Comparison of ENCODE assay signal across 27 cellular contexts in genomic region chr5:179880848-179881590, GRCh38.
"Had no signal": no experiment of that assay in that cellular context is flagged by ENCODE, and none has a peak within 500 bp of the region (broad histone marks: within the 10 kb centered on the region; RNA-seq: fewer than 3 reads in every experiment).

No MANE protein-coding gene starts in this region.

- ATAC-seq: activated CD4-positive, CD25-positive, alpha-beta regulatory T cell treated with anti-CD3 and anti-CD28 coated beads, Interleukin-2, amount 50 U/mL, for 24 hours; body of pancreas; left cardiac atrium had no signal

- DNase-seq: activated CD4-positive, alpha-beta T cell treated with anti-CD3 and anti-CD28 coated beads for 48 hours; activated CD4-positive, alpha-beta T cell treated with anti-CD3 and anti-CD28 coated beads, Interleukin-2, amount 50 U/mL, for 48 hours; activated CD8-positive, alpha-beta memory T cell treated with anti-CD3 and anti-CD28 coated beads for 24 hours; activated effector memory CD4-positive, alpha-beta T cell treated with Interleukin-2 at 50 U/mL for 16 hours; activated naive CD4-positive, alpha-beta T cell treated with anti-CD3 and anti-CD28 coated beads for 36 hours; activated naive CD8-positive, alpha-beta T cell treated with anti-CD3 and anti-CD28 coated beads for 36 hours; adrenal gland; body of pancreas; esophagus squamous epithelium; foreskin melanocyte; left cardiac atrium; mammary epithelial cell; retina; sigmoid colon; small intestine; stimulated activated CD4-positive, alpha-beta T cell treated with anti-CD3 and anti-CD28 coated beads, Interleukin-1b, Interleukin-23, amount 100 ng/mL, for 48 hours; stimulated activated CD4-positive, alpha-beta T cell treated with anti-CD3 and anti-CD28 coated beads, Interleukin-4, amount 100 ng/mL, for 4 hours; stimulated activated CD8-positive, alpha-beta memory T cell treated with anti-CD3 and anti-CD28 coated beads, Interleukin-4, amount 100 ng/mL, for 48 hours; stimulated activated naive CD4-positive, alpha-beta T cell; tibial artery; upper lobe of right lung; WERI-Rb-1 had no signal

- H3K4me3 ChIP-seq: adrenal gland, body of pancreas, cardiac muscle cell, esophagus squamous epithelium, hepatocyte, sigmoid colon, suprapubic skin, tibial artery, upper lobe of right lung had no signal

- FAIRE-seq: keratinocyte, small intestine had no signal

- H3K27ac ChIP-seq: adrenal gland, body of pancreas, cardiac muscle cell, esophagus squamous epithelium, hepatocyte, sigmoid colon, suprapubic skin, tibial artery, upper lobe of right lung, WERI-Rb-1 had no signal

- H3K4me3 Mint-ChIP-seq: activated naive CD4-positive, alpha-beta T cell treated with anti-CD3 and anti-CD28 coated beads for 36 hours; activated naive CD8-positive, alpha-beta T cell treated with anti-CD3 and anti-CD28 coated beads for 36 hours had no signal

- H3K4me1 ChIP-seq: adrenal gland, body of pancreas, suprapubic skin, upper lobe of right lung had no signal

- H3K9me3 ChIP-seq: body of pancreas, suprapubic skin had no signal

- H3K27me3 ChIP-seq: adrenal gland, body of pancreas, cardiac muscle cell, esophagus squamous epithelium, hepatocyte, sigmoid colon, suprapubic skin, tibial artery, upper lobe of right lung had no signal

- H2AFZ ChIP-seq: hepatocyte had no signal

- H3K4me1 Mint-ChIP-seq: activated naive CD8-positive, alpha-beta T cell treated with anti-CD3 and anti-CD28 coated beads for 36 hours had no signal

- H3K27ac Mint-ChIP-seq: activated naive CD4-positive, alpha-beta T cell treated with anti-CD3 and anti-CD28 coated beads for 36 hours; activated naive CD8-positive, alpha-beta T cell treated with anti-CD3 and anti-CD28 coated beads for 36 hours had no signal

- H3K4me2 ChIP-seq: hepatocyte had no signal

- H3K79me2 ChIP-seq: hepatocyte had no signal

- H3K27me3 Mint-ChIP-seq: activated naive CD8-positive, alpha-beta T cell treated with anti-CD3 and anti-CD28 coated beads for 36 hours had no signal
